13 cellular contexts compared by ENCODE assay signal in the genomic region with DNA sequence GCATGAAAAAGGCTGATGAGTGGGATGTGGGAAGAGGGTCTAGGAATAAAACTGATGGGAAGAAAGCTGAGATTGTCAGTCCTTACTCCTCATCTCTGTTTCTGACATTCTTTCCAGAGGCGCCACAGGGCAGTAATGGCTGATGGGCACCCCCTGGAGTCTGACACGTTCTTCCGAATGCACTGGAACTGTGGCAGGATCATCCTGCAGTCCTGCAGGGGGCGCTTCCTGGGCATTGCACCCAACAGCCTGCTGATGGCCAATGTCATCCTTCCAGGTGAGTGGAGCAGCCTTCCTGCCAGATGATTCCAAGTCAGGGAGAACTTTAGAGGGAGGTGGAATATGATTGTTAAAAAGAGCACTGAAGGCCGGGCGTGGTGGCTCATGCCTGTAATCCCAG. TPM values are rescaled to one million over a fixed set of nuclear protein-coding genes. Genes with fewer than 3 reads are reported as not detected.
DNase-seq lines count a peak whose midpoint lies in the region.
"Had no signal": no experiment of that assay in that cellular context is flagged by ENCODE, and none has a peak within 500 bp of the region (broad histone marks: within the 10 kb centered on the region; RNA-seq: fewer than 3 reads in every experiment).

No MANE protein-coding gene starts in this region.

- H4K12ac ChIP-seq in trophoblast cell (ENCODE audit: low read depth, low read length): no peak overlapping the region

- WGBS in trophoblast cell (ENCODE audit: extremely low coverage, insufficient coverage, insufficient read length): no CpG with 5 or more reads among the region's 6 CpGs

- no peak overlapping the region for H3K4ac ChIP-seq in trophoblast cell (ENCODE audit: low read depth, low read length)

- no peak overlapping the region for H3K23ac ChIP-seq in trophoblast cell (ENCODE audit: low read length)

- no peaks in the 10 kb centered on the region for H3K4me1 ChIP-seq in trophoblast cell (ENCODE audit: control insufficient read depth in 1 of 2, insufficient read depth in 2 of 2, low read length in 2 of 2)
- H3K4me1 ChIP-seq: suprapubic skin had no signal

- H2BK5ac ChIP-seq in trophoblast cell (ENCODE audit: low read depth, low read length, poor library complexity): no peak overlapping the region

- no peak overlapping the region for H2AFZ ChIP-seq in trophoblast cell (ENCODE audit: insufficient read depth, low read length, poor library complexity)

- no peaks in the 10 kb centered on the region for H3K79me2 ChIP-seq in trophoblast cell (ENCODE audit: control insufficient read depth, insufficient read depth, low read length, poor library complexity)

- peak; percentile 29 for DNase-seq in activated CD4-positive, alpha-beta T cell treated with anti-CD3 and anti-CD28 coated beads for 48 hours
- no peak for DNase-seq in activated CD4-positive, alpha-beta T cell treated with anti-CD3 and anti-CD28 coated beads, Interleukin-2, amount 50 U/mL, for 48 hours
- DNase-seq in SK-MEL-5 (ENCODE audit: low read depth, low spot score) (peak; percentile 73), trophoblast cell (peak; percentile 23 to 60), AG08396 (ENCODE audit: low spot score) (no peak), pons (ENCODE audit: low spot score) (no peak)
- DNase-seq: immature natural killer cell, OCI-M1, retina had no signal

- in situ Hi-C loops in SK-MEL-5 (cut with HindIII; ENCODE audit: low pct_unique_long_range_greater_than_20kb, low sequenced_read_pairs): no loop called here

- H3K4me3 ChIP-seq in trophoblast cell (ENCODE audit: low read depth, low read length): no peak overlapping the region
- H3K4me3 ChIP-seq: suprapubic skin had no signal

- no peaks in the 10 kb centered on the region for H3K79me1 ChIP-seq in trophoblast cell (ENCODE audit: low read length)

- no peak overlapping the region for H3K27ac ChIP-seq in trophoblast cell (ENCODE audit: low read depth, low read length)
- H3K27ac ChIP-seq: suprapubic skin had no signal

- no peak overlapping the region for H4K8ac ChIP-seq in trophoblast cell (ENCODE audit: low read depth, low read length)

- no peak overlapping the region for H3K18ac ChIP-seq in trophoblast cell (ENCODE audit: low read length)

- H3K4me2 ChIP-seq in trophoblast cell (ENCODE audit: low read length): no peak overlapping the region

- no peaks in the 10 kb centered on the region for H3K27me3 ChIP-seq in trophoblast cell (ENCODE audit: insufficient read depth, low read length)
- H3K27me3 ChIP-seq: suprapubic skin had no signal

- H4K91ac ChIP-seq in trophoblast cell (ENCODE audit: low read depth, low read length): no peak overlapping the region

- H3K14ac ChIP-seq in trophoblast cell (ENCODE audit: low read length): no peak overlapping the region

- H3K9ac ChIP-seq in trophoblast cell (ENCODE audit: low read length): no peak overlapping the region

- no peak overlapping the region for H2AK5ac ChIP-seq in trophoblast cell (ENCODE audit: low read length)

- H3K9me3 ChIP-seq in trophoblast cell (ENCODE audit: insufficient read depth, low read depth, low read length): peaks cover 1% of the 10 kb centered on the region
- H3K9me3 ChIP-seq: suprapubic skin had no signal

- no peak overlapping the region for H2BK12ac ChIP-seq in trophoblast cell (ENCODE audit: low read length)

- H2BK120ac ChIP-seq in trophoblast cell (ENCODE audit: insufficient read depth, low read length, poor library complexity): no peak overlapping the region

- no peaks in the 10 kb centered on the region for H3K36me3 ChIP-seq in trophoblast cell (ENCODE audit: control insufficient read depth in 1 of 2, insufficient read depth in 2 of 2, low read length in 2 of 2)
- H3K36me3 ChIP-seq: suprapubic skin had no signal

RNA-seq across cellular contexts. Expression of gene FSCN3, which starts 4.8 kb away (rescaled TPM):
- 0.75 and 2.7 TPM in 2 replicates for total RNA-seq in SK-MEL-5 (2014; rRNA removed; shearing (Covaris generic))
- polyA plus RNA-seq in SK-MEL-5 (2015; cell fraction: cytosol; rRNA removed): 3.9 and 5.6 TPM in 2 replicates
- polyA plus RNA-seq in SK-MEL-5 (2015; cell fraction: nucleus; rRNA removed): 5.9 and 10.7 TPM in 2 replicates
- polyA plus RNA-seq in trophoblast cell (2013): 1.7 and 1.9 TPM in 2 replicates

RNA-seq across cellular contexts. Expression of gene ARF5, which starts 10.1 kb away (rescaled TPM):
- total RNA-seq in SK-MEL-5 (2014; rRNA removed; shearing (Covaris generic)): 138 and 147 TPM in 2 replicates
- polyA plus RNA-seq in SK-MEL-5 (2015; cell fraction: cytosol; rRNA removed): 265 and 273 TPM in 2 replicates
- polyA plus RNA-seq in SK-MEL-5 (2015; cell fraction: nucleus; rRNA removed): 233 TPM in 2 replicates
- polyA plus RNA-seq in trophoblast cell (2013): 131 and 139 TPM in 2 replicates

RNA-seq across cellular contexts. Expression of gene GCC1, which starts 12.9 kb away (rescaled TPM):
- total RNA-seq in SK-MEL-5 (2014; rRNA removed; shearing (Covaris generic)): 25.8 and 26.9 TPM in 2 replicates
- 22.3 and 30.8 TPM in 2 replicates for polyA plus RNA-seq in SK-MEL-5 (2015; cell fraction: cytosol; rRNA removed)
- polyA plus RNA-seq in SK-MEL-5 (2015; cell fraction: nucleus; rRNA removed): 7.4 and 10.1 TPM in 2 replicates
- polyA plus RNA-seq in trophoblast cell (2013): 9.0 TPM in 2 replicates

RNA-seq across cellular contexts. Expression of gene PAX4, which starts 19.6 kb away (rescaled TPM):
- total RNA-seq in SK-MEL-5 (2014; rRNA removed; shearing (Covaris generic)): not detected in 2 replicates
- polyA plus RNA-seq in SK-MEL-5 (2015; cell fraction: cytosol; rRNA removed): not detected in 2 replicates
- not detected in 2 replicates for polyA plus RNA-seq in SK-MEL-5 (2015; cell fraction: nucleus; rRNA removed)
- polyA plus RNA-seq in trophoblast cell (2013): 0.03 TPM in 1 of 2 replicates, not detected in the other
- total RNA-seq: activated CD8-positive, alpha-beta memory T cell treated with anti-CD3 and anti-CD28 coated beads for 36 hours; cardiac septum; CD4-positive, CD25-positive, alpha-beta regulatory T cell; suprapubic skin had no signal
- polyA plus RNA-seq: CD4-positive, CD25-positive, alpha-beta regulatory T cell; immature natural killer cell had no signal

RNA-seq across cellular contexts. Expression of gene SND1, which starts 53.7 kb away (rescaled TPM):
- total RNA-seq in SK-MEL-5 (2014; rRNA removed; shearing (Covaris generic)): 263 and 271 TPM in 2 replicates
- polyA plus RNA-seq in SK-MEL-5 (2015; cell fraction: cytosol; rRNA removed): 220 and 274 TPM in 2 replicates
- polyA plus RNA-seq in SK-MEL-5 (2015; cell fraction: nucleus; rRNA removed): 72.4 and 74.4 TPM in 2 replicates
- 183 TPM in 2 replicates for polyA plus RNA-seq in trophoblast cell (2013)

Comparison
In these comparisons a context has a peak if more than half of its experiments do, and no peak if none do; other contexts are left out.
1. DNase-seq: peak in activated CD4-positive, alpha-beta T cell treated with anti-CD3 and anti-CD28 coated beads for 48 hours (single experiment), SK-MEL-5 (single experiment) and trophoblast cell (2 of 2); none in activated CD4-positive, alpha-beta T cell treated with anti-CD3 and anti-CD28 coated beads, Interleukin-2, amount 50 U/mL, for 48 hours (0 of 2), AG08396 (single experiment) and pons (single experiment).